18 cellular contexts compared by ENCODE assay signal in the genomic region with DNA sequence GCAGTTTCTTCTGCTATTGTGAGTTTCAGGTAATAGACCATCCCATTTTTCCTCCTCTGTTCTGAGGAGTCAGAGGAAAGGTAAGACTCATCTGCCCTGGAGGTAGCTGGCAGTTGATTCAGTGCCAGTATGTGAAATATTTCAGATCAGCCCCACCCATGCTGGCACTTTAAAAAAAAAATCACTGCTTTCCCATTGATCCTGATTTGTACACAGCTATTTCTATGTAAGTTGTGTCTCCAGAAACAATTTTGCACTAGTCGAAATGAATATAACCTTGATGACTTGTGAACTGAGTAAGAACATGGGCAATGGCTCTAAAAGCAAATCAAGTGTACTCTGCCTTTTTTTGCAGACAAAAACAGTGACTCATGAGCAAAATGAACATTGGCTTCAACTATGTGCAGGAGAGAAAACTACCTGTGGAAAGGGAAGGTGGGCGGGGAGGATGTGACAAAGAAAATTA.
"Had no signal": no experiment of that assay in that cellular context is flagged by ENCODE, and none has a peak within 500 bp of the region (broad histone marks: within the 10 kb centered on the region; RNA-seq: fewer than 3 reads in every experiment).

No MANE protein-coding gene starts in this region.

- H3K27ac ChIP-seq: hepatocyte, tibial artery, uterus had no signal

- H3K4me1 Mint-ChIP-seq: brain, naive B cell, neural crest cell had no signal

- H3K4me3 ChIP-seq: hepatocyte, tibial artery, uterus had no signal

- H3K36me3 ChIP-seq: tibial artery, uterus had no signal

- H3K27me3 ChIP-seq: hepatocyte, tibial artery, uterus had no signal

- ATAC-seq: activated CD8-positive, alpha-beta T cell treated with anti-CD3 and anti-CD28 coated beads for 36 hours; left lobe of liver had no signal

- H3K27ac Mint-ChIP-seq: activated CD8-positive, alpha-beta T cell treated with anti-CD3 and anti-CD28 coated beads for 36 hours; activated naive CD4-positive, alpha-beta T cell treated with anti-CD3 and anti-CD28 coated beads for 36 hours; activated T-cell treated with anti-CD3 and anti-CD28 coated beads, Interleukin-2, amount 50 U/mL, for 24 hours; activated T-helper 2 cell treated with anti-CD3 and anti-CD28 coated beads, Interferon-gamma antibody, Interleukin-2, Interleukin-4, amounts not matched to agents 10 μg/mL and 5 μg/mL and 100 μg/mL, durations not matched to agents 14 hours and 24 hours and 36 hours; brain; naive B cell had no signal

- H3K4me3 Mint-ChIP-seq: activated CD8-positive, alpha-beta T cell treated with anti-CD3 and anti-CD28 coated beads for 36 hours; activated naive CD4-positive, alpha-beta T cell treated with anti-CD3 and anti-CD28 coated beads for 36 hours; activated T-cell treated with anti-CD3 and anti-CD28 coated beads, Interleukin-2, amount 50 U/mL, for 24 hours; brain; naive B cell; neural crest cell had no signal

- H3K9me3 ChIP-seq: tibial artery, uterus had no signal

- H3K9me3 Mint-ChIP-seq: activated naive CD4-positive, alpha-beta T cell treated with anti-CD3 and anti-CD28 coated beads for 36 hours; activated T-cell treated with anti-CD3 and anti-CD28 coated beads, Interleukin-2, amount 50 U/mL, for 24 hours; activated T-helper 2 cell treated with anti-CD3 and anti-CD28 coated beads, Interferon-gamma antibody, Interleukin-2, Interleukin-4, amounts not matched to agents 10 μg/mL and 5 μg/mL and 100 μg/mL, durations not matched to agents 14 hours and 24 hours and 36 hours; neural crest cell had no signal

- H3K4me1 ChIP-seq: tibial artery, uterus had no signal

- H3K36me3 Mint-ChIP-seq: brain, naive B cell had no signal

- DNase-seq: activated CD4-positive, alpha-beta T cell treated with anti-CD3 and anti-CD28 coated beads for 48 hours; activated CD4-positive, CD25-positive, alpha-beta regulatory T cell; activated CD8-positive, alpha-beta T cell treated with anti-CD3 and anti-CD28 coated beads for 36 hours; activated naive CD4-positive, alpha-beta T cell treated with anti-CD3 and anti-CD28 coated beads for 36 hours; activated T-cell treated with anti-CD3 and anti-CD28 coated beads, Interleukin-2, amount 50 U/mL, for 24 hours; cortex of kidney; naive B cell; stimulated activated CD4-positive, alpha-beta T cell treated with anti-CD3 and anti-CD28 coated beads, Interleukin-2, amount 100 ng/mL, for 24 hours; stimulated activated naive CD4-positive, alpha-beta T cell treated with Interleukin-2 at 50 U/mL for 16 hours; T-helper 1 cell; T-helper 9 cell; tibial artery; uterus had no signal

- H3K27me3 Mint-ChIP-seq: activated CD8-positive, alpha-beta T cell treated with anti-CD3 and anti-CD28 coated beads for 36 hours; activated T-cell treated with anti-CD3 and anti-CD28 coated beads, Interleukin-2, amount 50 U/mL, for 24 hours; naive B cell had no signal
